1 cellular context compared by ENCODE assay signal in genomic region chr4:98928131-98928504, GRCh38.
TF ChIP-seq lines count a peak whose summit lies in the region.

No MANE protein-coding gene starts in this region.

TF ChIP-seq in K562, 482 proteins besides CTCF, POLR2A, EP300 and RAD21 (continued from another document and continues in another):
- TF ChIP-seq CGGBP1 (CRISPR knock-in tag; IDR thresholded peaks at IDR 0.05) (no peak), ZFP30 (CRISPR knock-in tag; IDR thresholded peaks at IDR 0.05; ENCODE audit: borderline replicate concordance) (no peak), CREM (IDR thresholded peaks at IDR 0.05; ENCODE audit: low read depth) (peak; percentile 52), FOXO4 (CRISPR knock-in tag; IDR thresholded peaks at IDR 0.05) (no peak), MGA (IDR thresholded peaks at IDR 0.05) (0 out of 2 replicates have a peak, but pooled peaks have one; percentile 38), SRSF3 (IDR thresholded peaks at IDR 0.05; ENCODE audit: insufficient read depth, low read length) (0 out of 2 replicates have a peak, but pooled peaks have one; percentile 63), PHB (CRISPR knock-in tag; IDR thresholded peaks at IDR 0.05) (no peak), DPF2 (IDR thresholded peaks at IDR 0.05) (peak; percentile 20; the same call in 1 of the 2 replicates), E4F1 (CRISPR knock-in tag; IDR thresholded peaks at IDR 0.05; ENCODE audit: borderline replicate concordance) (no peak), HDAC1 (IDR thresholded peaks at IDR 0.05) (peak in 1 of 2 experiments; percentile 92; a peak in 1 of 4 replicates), YY1 (IDR thresholded peaks at IDR 0.05; ENCODE audit: borderline replicate concordance in 1 of 3, control insufficient read depth in 1 of 3, extremely low read depth in 1 of 3, insufficient read depth in 3 of 3, insufficient read length in 1 of 3, insufficient replicate concordance in 2 of 3, low read depth in 1 of 3, low read length in 2 of 3) (peak; percentile 43 to 92 (median 77)), CHD2 (IDR thresholded peaks at IDR 0.05; ENCODE audit: low read depth, low read length) (peak; percentile 34; the same call in 1 of the 2 replicates), GTF2F1 (IDR thresholded peaks at IDR 0.05; ENCODE audit: low read depth, low read length) (peak; percentile 29; the same call in 1 of the 2 replicates), MBD2 (IDR thresholded peaks at IDR 0.05; ENCODE audit: borderline replicate concordance, low read depth) (peak; percentile 28; the same call in 1 of the 2 replicates), TOE1 (IDR thresholded peaks at IDR 0.05; ENCODE audit: borderline replicate concordance) (no peak), TOE1 (CRISPR knock-in tag; IDR thresholded peaks at IDR 0.05; ENCODE audit: borderline replicate concordance, low read depth) (no peak), TRIM25 (IDR thresholded peaks at IDR 0.05; ENCODE audit: borderline replicate concordance) (0 out of 2 replicates have a peak, but pooled peaks have one; percentile 26), ZNF79 (CRISPR knock-in tag; IDR thresholded peaks at IDR 0.05; ENCODE audit: low read depth) (no peak), ZNF583 (CRISPR knock-in tag; IDR thresholded peaks at IDR 0.05) (no peak), CBX8 (IDR thresholded peaks at IDR 0.05; ENCODE audit: borderline replicate concordance, extremely low read depth, low read depth, low read length, poor library complexity, severe bottlenecking) (no peak), JUND (IDR thresholded peaks at IDR 0.05; ENCODE audit: borderline replicate concordance, low read depth, low read length) (no peak), JUND (tag; IDR thresholded peaks at IDR 0.05; ENCODE audit: borderline replicate concordance, low read depth, low read length) (0 out of 3 replicates have a peak, but pooled peaks have one; percentile 26), RFX1 (IDR thresholded peaks at IDR 0.05) (no peak), ZNF311 (CRISPR knock-in tag; IDR thresholded peaks at IDR 0.05) (no peak), SRSF9 (IDR thresholded peaks at IDR 0.05; ENCODE audit: borderline replicate concordance, low read depth, low read length) (no peak), SNAPC5 (CRISPR knock-in tag; IDR thresholded peaks at IDR 0.05) (no peak), GABPB1 (CRISPR knock-in tag; IDR thresholded peaks at IDR 0.05) (0 out of 2 replicates have a peak, but pooled peaks have one; percentile 33), NR1H2 (CRISPR knock-in tag; IDR thresholded peaks at IDR 0.05) (no peak), JUNB (CRISPR knock-in tag; conservative IDR thresholded peaks at IDR 0.05) (no peak), KAT2B (IDR thresholded peaks at IDR 0.05; ENCODE audit: low read depth, low read length) (no peak), NELFE (IDR thresholded peaks at IDR 0.05; ENCODE audit: insufficient read depth, insufficient read length) (peak; percentile 22), ADNP (tag; IDR thresholded peaks at IDR 0.05) (no peak), ZC3H4 (CRISPR knock-in tag; IDR thresholded peaks at IDR 0.05; ENCODE audit: borderline replicate concordance) (no peak), TFAP4 (CRISPR knock-in tag; IDR thresholded peaks at IDR 0.05; ENCODE audit: borderline replicate concordance) (0 out of 2 replicates have a peak, but pooled peaks have one; percentile 26), ZNF12 (CRISPR knock-in tag; IDR thresholded peaks at IDR 0.05) (no peak), POU5F1 (IDR thresholded peaks at IDR 0.05; ENCODE audit: borderline replicate concordance, low read depth, low read length, partially characterized antibody) (no peak), HBP1 (CRISPR knock-in tag; IDR thresholded peaks at IDR 0.05) (peak; percentile 97), POLR2AphosphoS5 (IDR thresholded peaks at IDR 0.05; ENCODE audit: control insufficient read depth, insufficient read depth, low read depth, low read length) (peak; percentile 66; the same call in 1 of the 2 replicates)
